Comparison of ENCODE assay signal across 8 cellular contexts in genomic region chr19:29666634-29667389, GRCh38. TPM values are rescaled to one million over a fixed set of nuclear protein-coding genes. Genes with fewer than 3 reads are reported as not detected.
DNase-seq lines count a peak whose midpoint lies in the region; ATAC-seq, FAIRE-seq and TF ChIP-seq lines count a peak whose summit lies in the region.

No MANE protein-coding gene starts in this region.

- no peaks in the 10 kb centered on the region for H3K9me3 Mint-ChIP-seq in CD4-positive, CD25-positive, alpha-beta regulatory T cell

- peak overlapping the region; percentile 89 for H3K4me3 ChIP-seq in CD4-positive, CD25-positive, alpha-beta regulatory T cell (ENCODE audit: low read depth, low read length)
- H3K4me3 ChIP-seq in kidney (ENCODE audit: low read length in 2 of 2) (peak overlapping the region; percentile 60 to 83), spleen (peak overlapping the region; percentile 76 to 98 (median 84))

- no peaks in the 10 kb centered on the region for H3K27me3 ChIP-seq in CD4-positive, CD25-positive, alpha-beta regulatory T cell (ENCODE audit: control insufficient read depth, insufficient read depth, low read length)
- H3K27me3 ChIP-seq in spleen (replicated peaks in 1 of 7) = no peaks in the 10 kb centered on the region

- peak overlapping the region in 1 of 2 donors; percentile 72 for H3K9ac ChIP-seq in kidney (ENCODE audit: low read length in 2 of 2)

- intact Hi-C loops in kidney (cut with DNase I) (no loop called here), spleen (cut with DNase I; ENCODE audit: low total_unique reads) (loop anchor here (10.0 kb wide), 2 partner anchors 48 to 52 kb away; partner anchors contain the start of gene C19orf12)

- peak overlapping the region; percentile 96 to 99 (median 97) for H3K27ac Mint-ChIP-seq in CD4-positive, CD25-positive, alpha-beta regulatory T cell

- peak overlapping the region; percentile 94 for H3K27ac ChIP-seq in CD4-positive, CD25-positive, alpha-beta regulatory T cell (ENCODE audit: insufficient read depth, low read length, poor library complexity, severe bottlenecking)
- H3K27ac ChIP-seq in kidney (ENCODE audit: low read depth in 2 of 2, low read length in 2 of 2) = peak overlapping the region; percentile 47 to 81
- peak overlapping the region; percentile 52 to 93 (median 84) for H3K27ac ChIP-seq in spleen

- TF ChIP-seq POLR2A in spleen (IDR thresholded peaks at IDR 0.05) = peak in 1 of 3 donors; percentile 6

- peaks cover 9 to 70% (median 35%) of the 10 kb centered on the region in 4 donors for H3K4me1 Mint-ChIP-seq in CD4-positive, CD25-positive, alpha-beta regulatory T cell

- H3K36me3 ChIP-seq in CD4-positive, CD25-positive, alpha-beta regulatory T cell (ENCODE audit: control insufficient read depth, insufficient read depth, low read length) = no peaks in the 10 kb centered on the region
- no peaks in the 10 kb centered on the region for H3K36me3 ChIP-seq in kidney (ENCODE audit: control insufficient read depth in 1 of 2, insufficient read depth in 2 of 2, low read length in 2 of 2)
- H3K36me3 ChIP-seq in spleen = peaks cover 0 to 6% (median 0%) of the 10 kb centered on the region in 6 donors

- DNase-seq in CD4-positive, CD25-positive, alpha-beta regulatory T cell = peak in 1 of 3 donors; percentile 49
- DNase-seq in NCI-H2227 treated with DMSO at 0.1 percent for 48 hours (lab: John Stamatoyannopoulos, UW) (peak; percentile 61), brain pericyte (ENCODE audit: low read depth, low spot score) (peak; percentile 72), kidney (peak; percentile 93), spleen (peak; percentile 85), NCI-H526 (lab: John Stamatoyannopoulos, UW) (no peak)

- H3K36me3 Mint-ChIP-seq in CD4-positive, CD25-positive, alpha-beta regulatory T cell = peaks cover 15% of the 10 kb centered on the region

- H3K9me3 ChIP-seq in CD4-positive, CD25-positive, alpha-beta regulatory T cell (ENCODE audit: control insufficient read depth in 2 of 2, low read length in 2 of 2) = no peaks in the 10 kb centered on the region
- H3K9me3 ChIP-seq in kidney (ENCODE audit: control insufficient read depth in 1 of 2, low read length in 2 of 2) (no peaks in the 10 kb centered on the region), spleen (no peaks in the 10 kb centered on the region)

- ATAC-seq in CD4-positive, CD25-positive, alpha-beta regulatory T cell (ENCODE audit: low read depth in 2 of 2) = no peak
- ATAC-seq in GM18519 (IDR thresholded peaks at IDR 0.05; ENCODE audit: low FRiP score, unreplicated experiment) = no peak
- no peak for ATAC-seq in HG03095 (IDR thresholded peaks at IDR 0.05; ENCODE audit: unreplicated experiment)

- 22 to 46% (median 35%) methylated on average over 18 of the region's 18 CpGs for WGBS in spleen, 5 donors

- peak overlapping the region; percentile 87 to 95 (median 93) for H3K4me3 Mint-ChIP-seq in CD4-positive, CD25-positive, alpha-beta regulatory T cell

- TF ChIP-seq CTCF in kidney (IDR thresholded peaks at IDR 0.05; ENCODE audit: borderline replicate concordance, extremely low read depth, insufficient read depth) = no peak
- TF ChIP-seq CTCF in spleen (IDR thresholded peaks at IDR 0.05 in 8 of 11, conservative IDR thresholded peaks at IDR 0.05 in 3 of 11) = no peak

- peaks cover 67% of the 10 kb centered on the region for H3K4me1 ChIP-seq in CD4-positive, CD25-positive, alpha-beta regulatory T cell (ENCODE audit: control insufficient read depth, insufficient read depth, low read length, poor library complexity, severe bottlenecking)
- peaks cover 3 to 25% of the 10 kb centered on the region in 2 donors for H3K4me1 ChIP-seq in kidney (ENCODE audit: control insufficient read depth in 1 of 2, insufficient read depth in 1 of 2, low read depth in 1 of 2, low read length in 2 of 2)
- H3K4me1 ChIP-seq in spleen = peaks cover 52 to 94% (median 82%) of the 10 kb centered on the region in 6 donors

- FAIRE-seq in kidney (lab: Jason Lieb, UNC) = no peak

- H3K27me3 Mint-ChIP-seq in CD4-positive, CD25-positive, alpha-beta regulatory T cell = no peaks in the 10 kb centered on the region

RNA-seq across cellular contexts. Expression of gene PLEKHF1, which starts 1.6 kb away (rescaled TPM):
- total RNA-seq in CD4-positive, CD25-positive, alpha-beta regulatory T cell = 21.0 TPM
- polyA plus RNA-seq in CD4-positive, CD25-positive, alpha-beta regulatory T cell = 10 to 100 TPM; 23.5 to 49.3 (median 35.2) TPM
- 11.7 TPM for total RNA-seq in kidney
- polyA plus RNA-seq in kidney (ENCODE audit: insufficient read depth, low read depth, low replicate concordance) = 7.1 TPM
- 10 to 100 TPM; 12.4 to 28.0 (median 18.5) TPM for total RNA-seq in spleen
- polyA plus RNA-seq in spleen = 10 to 100 TPM in 2 of 3 donors, 1 to 10 TPM in 1; 9.7 to 18.6 (median 10.7) TPM

RNA-seq across cellular contexts. Expression of gene C19orf12, which starts 48.2 kb away (rescaled TPM):
- total RNA-seq in CD4-positive, CD25-positive, alpha-beta regulatory T cell = 22.8 TPM
- 10 to 100 TPM; 28.3 to 33.7 (median 31.0) TPM for polyA plus RNA-seq in CD4-positive, CD25-positive, alpha-beta regulatory T cell
- total RNA-seq in kidney = 21.2 TPM
- 27.1 TPM for polyA plus RNA-seq in kidney (ENCODE audit: insufficient read depth, low read depth, low replicate concordance)
- total RNA-seq in spleen = 10 to 100 TPM; 24.2 to 36.9 (median 30.2) TPM
- 10 to 100 TPM; 13.8 to 19.3 (median 13.9) TPM for polyA plus RNA-seq in spleen

Comparison
In these comparisons a context has a peak if more than half of its experiments do, and no peak if none do; other contexts are left out.
1. DNase-seq: peak in NCI-H2227 treated with DMSO at 0.1 percent for 48 hours (single experiment), brain pericyte (single experiment), kidney (single experiment) and spleen (single experiment); none in NCI-H526 (0 of 2).
2. Peak in every context shown above with its lines, with median percentiles within 50 percentile points of each other: H3K27ac ChIP-seq and H3K4me3 ChIP-seq.